ENCODE assay signal across 1 cellular context in the genomic region with DNA sequence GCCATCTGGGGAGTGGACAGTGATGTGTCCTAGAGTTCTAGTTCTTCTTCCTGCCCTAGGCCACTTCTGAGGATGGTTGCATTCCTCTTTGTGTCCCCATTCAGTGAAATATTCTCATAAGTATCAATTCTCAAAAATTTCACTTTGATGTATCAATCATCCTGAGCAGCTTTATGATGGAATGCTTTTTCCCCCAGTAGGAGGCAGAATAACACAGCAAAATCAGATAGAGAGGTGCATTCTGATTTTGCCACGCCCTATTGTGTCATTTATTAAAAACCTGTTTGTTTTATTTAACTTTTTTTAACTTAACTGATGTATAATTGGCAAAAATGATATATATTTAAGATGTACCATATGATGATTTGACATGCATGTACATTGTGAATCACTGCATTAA.
TF ChIP-seq lines count a peak whose summit lies in the region.

No MANE protein-coding gene starts in this region.

TF ChIP-seq in HCT116, 20 proteins besides CTCF, POLR2A, EP300 and RAD21:
- TF ChIP-seq, protein P1, sequence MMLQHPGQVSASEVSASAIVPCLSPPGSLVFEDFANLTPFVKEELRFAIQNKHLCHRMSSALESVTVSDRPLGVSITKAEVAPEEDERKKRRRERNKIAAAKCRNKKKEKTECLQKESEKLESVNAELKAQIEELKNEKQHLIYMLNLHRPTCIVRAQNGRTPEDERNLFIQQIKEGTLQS (IDR thresholded peaks at IDR 0.05) = no peak
- TF ChIP-seq FOSL1 (IDR thresholded peaks at IDR 0.05; ENCODE audit: low read depth) (no peak), SP1 (IDR thresholded peaks at IDR 0.05; ENCODE audit: low read depth) (no peak), JUND (IDR thresholded peaks at IDR 0.05) (no peak), EZH2 (IDR thresholded peaks at IDR 0.05) (no peak), SIN3A (IDR thresholded peaks at IDR 0.05; ENCODE audit: low read depth) (no peak), CBX3 (IDR thresholded peaks at IDR 0.05; ENCODE audit: low read depth) (no peak), EGR1 (IDR thresholded peaks at IDR 0.05; ENCODE audit: low read depth) (no peak), SRF (IDR thresholded peaks at IDR 0.05; ENCODE audit: low read depth) (no peak), ZFX (IDR thresholded peaks at IDR 0.05) (no peak), ZNF274 (IDR thresholded peaks at IDR 0.05; ENCODE audit: low read depth, low read length) (no peak), POLR2AphosphoS5 (IDR thresholded peaks at IDR 0.05; ENCODE audit: low read depth, low read length) (no peak), YY1 (IDR thresholded peaks at IDR 0.05; ENCODE audit: extremely low read depth, insufficient replicate concordance, low read depth, low read length) (no peak), CEBPB (IDR thresholded peaks at IDR 0.05; ENCODE audit: low read depth) (no peak), EZH2phosphoT487 (IDR thresholded peaks at IDR 0.05; ENCODE audit: borderline replicate concordance) (no peak), TCF7L2 (IDR thresholded peaks at IDR 0.05; ENCODE audit: borderline replicate concordance, extremely low read depth, insufficient read depth, insufficient read length) (no peak), ELF1 (IDR thresholded peaks at IDR 0.05; ENCODE audit: borderline replicate concordance, low read depth) (no peak)
- TF ChIP-seq, protein P2, sequence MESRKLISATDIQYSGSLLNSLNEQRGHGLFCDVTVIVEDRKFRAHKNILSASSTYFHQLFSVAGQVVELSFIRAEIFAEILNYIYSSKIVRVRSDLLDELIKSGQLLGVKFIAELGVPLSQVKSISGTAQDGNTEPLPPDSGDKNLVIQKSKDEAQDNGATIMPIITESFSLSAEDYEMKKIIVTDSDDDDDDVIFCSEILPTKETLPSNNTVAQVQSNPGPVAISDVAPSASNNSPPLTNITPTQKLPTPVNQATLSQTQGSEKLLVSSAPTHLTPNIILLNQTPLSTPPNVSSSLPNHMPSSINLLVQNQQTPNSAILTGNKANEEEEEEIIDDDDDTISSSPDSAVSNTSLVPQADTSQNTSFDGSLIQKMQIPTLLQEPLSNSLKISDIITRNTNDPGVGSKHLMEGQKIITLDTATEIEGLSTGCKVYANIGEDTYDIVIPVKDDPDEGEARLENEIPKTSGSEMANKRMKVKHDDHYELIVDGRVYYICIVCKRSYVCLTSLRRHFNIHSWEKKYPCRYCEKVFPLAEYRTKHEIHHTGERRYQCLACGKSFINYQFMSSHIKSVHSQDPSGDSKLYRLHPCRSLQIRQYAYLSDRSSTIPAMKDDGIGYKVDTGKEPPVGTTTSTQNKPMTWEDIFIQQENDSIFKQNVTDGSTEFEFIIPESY (IDR thresholded peaks at IDR 0.05; ENCODE audit: extremely low read depth, insufficient replicate concordance, low read length) = no peak
- TF ChIP-seq, protein P3, sequence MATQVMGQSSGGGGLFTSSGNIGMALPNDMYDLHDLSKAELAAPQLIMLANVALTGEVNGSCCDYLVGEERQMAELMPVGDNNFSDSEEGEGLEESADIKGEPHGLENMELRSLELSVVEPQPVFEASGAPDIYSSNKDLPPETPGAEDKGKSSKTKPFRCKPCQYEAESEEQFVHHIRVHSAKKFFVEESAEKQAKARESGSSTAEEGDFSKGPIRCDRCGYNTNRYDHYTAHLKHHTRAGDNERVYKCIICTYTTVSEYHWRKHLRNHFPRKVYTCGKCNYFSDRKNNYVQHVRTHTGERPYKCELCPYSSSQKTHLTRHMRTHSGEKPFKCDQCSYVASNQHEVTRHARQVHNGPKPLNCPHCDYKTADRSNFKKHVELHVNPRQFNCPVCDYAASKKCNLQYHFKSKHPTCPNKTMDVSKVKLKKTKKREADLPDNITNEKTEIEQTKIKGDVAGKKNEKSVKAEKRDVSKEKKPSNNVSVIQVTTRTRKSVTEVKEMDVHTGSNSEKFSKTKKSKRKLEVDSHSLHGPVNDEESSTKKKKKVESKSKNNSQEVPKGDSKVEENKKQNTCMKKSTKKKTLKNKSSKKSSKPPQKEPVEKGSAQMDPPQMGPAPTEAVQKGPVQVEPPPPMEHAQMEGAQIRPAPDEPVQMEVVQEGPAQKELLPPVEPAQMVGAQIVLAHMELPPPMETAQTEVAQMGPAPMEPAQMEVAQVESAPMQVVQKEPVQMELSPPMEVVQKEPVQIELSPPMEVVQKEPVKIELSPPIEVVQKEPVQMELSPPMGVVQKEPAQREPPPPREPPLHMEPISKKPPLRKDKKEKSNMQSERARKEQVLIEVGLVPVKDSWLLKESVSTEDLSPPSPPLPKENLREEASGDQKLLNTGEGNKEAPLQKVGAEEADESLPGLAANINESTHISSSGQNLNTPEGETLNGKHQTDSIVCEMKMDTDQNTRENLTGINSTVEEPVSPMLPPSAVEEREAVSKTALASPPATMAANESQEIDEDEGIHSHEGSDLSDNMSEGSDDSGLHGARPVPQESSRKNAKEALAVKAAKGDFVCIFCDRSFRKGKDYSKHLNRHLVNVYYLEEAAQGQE (IDR thresholded peaks at IDR 0.05; ENCODE audit: low read depth) = no peak
- TF ChIP-seq, protein P4, sequence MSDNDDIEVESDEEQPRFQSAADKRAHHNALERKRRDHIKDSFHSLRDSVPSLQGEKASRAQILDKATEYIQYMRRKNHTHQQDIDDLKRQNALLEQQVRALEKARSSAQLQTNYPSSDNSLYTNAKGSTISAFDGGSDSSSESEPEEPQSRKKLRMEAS (IDR thresholded peaks at IDR 0.05) = no peak
